11 cellular contexts compared by ENCODE assay signal in genomic region chr3:185796431-185797107, GRCh38. TPM values are rescaled to one million over a fixed set of nuclear protein-coding genes. Genes with fewer than 3 reads are reported as not detected.
A peak's percentile ranks its signal among the peaks of the same experiment; 100 is the strongest.
DNase-seq lines count a peak whose midpoint lies in the region; ATAC-seq, FAIRE-seq and TF ChIP-seq lines count a peak whose summit lies in the region.
"Had no signal": no experiment of that assay in that cellular context is flagged by ENCODE, and none has a peak within 500 bp of the region (broad histone marks: within the 10 kb centered on the region; RNA-seq: fewer than 3 reads in every experiment).

No MANE protein-coding gene starts in this region.

- POLR2A ChIA-PET in K562 (lab: Yijun Ruan, JAX) = no interaction called here

- no peak for TF ChIP-seq EP300 in K562 (IDR thresholded peaks at IDR 0.05; ENCODE audit: low read length)

- H3K4me1 ChIP-seq in K562 (replicated peaks in 1 of 2; ENCODE audit: control insufficient read depth in 2 of 2, insufficient read depth in 2 of 2, low read length in 2 of 2) (peaks cover 21 to 26% of the 10 kb centered on the region in 2 experiments), right lobe of liver (peaks cover 0 to 5% (median 0%) of the 10 kb centered on the region in 4 donors), spleen (peaks cover 0 to 5% (median 0%) of the 10 kb centered on the region in 6 donors)

- no peaks in the 10 kb centered on the region for H3K36me3 ChIP-seq in K562 (ENCODE audit: control insufficient read depth, insufficient read depth, low read length)
- no peaks in the 10 kb centered on the region for H3K36me3 ChIP-seq in right lobe of liver
- H3K36me3 ChIP-seq in spleen = no peaks in the 10 kb centered on the region

- H4K20me1 ChIP-seq in K562 (replicated peaks; ENCODE audit: control insufficient read depth, insufficient read depth, low read length) = peaks cover 16% of the 10 kb centered on the region; the same call in 1 of the 2 replicates

- no peak overlapping the region; a peak in 1 of 4 replicates for H3K9ac ChIP-seq in K562 (ENCODE audit: insufficient read depth in 1 of 2, low read depth in 2 of 2, low read length in 2 of 2)

- H3K27ac ChIP-seq in K562 (ENCODE audit: extremely low read depth, low read depth, low read length) (peak overlapping the region; percentile 65; the same call in 2 of the 3 replicates), right lobe of liver (no peak overlapping the region), spleen (no peak overlapping the region)

- H3K9me3 ChIP-seq in K562 (replicated peaks; ENCODE audit: control insufficient read depth, insufficient read depth, low read depth, low read length) = no peaks in the 10 kb centered on the region
- no peaks in the 10 kb centered on the region for H3K9me3 ChIP-seq in right lobe of liver
- H3K9me3 ChIP-seq in spleen = no peaks in the 10 kb centered on the region

- TF ChIP-seq RAD21 in K562 (CRISPR knock-in tag; conservative IDR thresholded peaks at IDR 0.05 in 1 of 2, IDR thresholded peaks at IDR 0.05 in 1 of 2) = no peak

- peak overlapping the region; percentile 45 for H3K4me2 ChIP-seq in K562 (ENCODE audit: insufficient read depth, low read length)

- H3K27me3 ChIP-seq in K562 (ENCODE audit: control insufficient read depth in 2 of 2, insufficient read depth in 2 of 2, low read length in 2 of 2) (no peaks in the 10 kb centered on the region), right lobe of liver (peaks cover 0 to 6% of the 10 kb centered on the region in 2 donors), spleen (replicated peaks in 1 of 7) (no peaks in the 10 kb centered on the region)

- FAIRE-seq in K562 (lab: Jason Lieb, UNC) = peak; percentile 60

- TF ChIP-seq CTCF in K562 (IDR thresholded peaks at IDR 0.05 in 2 of 3, conservative IDR thresholded peaks at IDR 0.05 in 1 of 3; ENCODE audit: insufficient read depth in 2 of 3, low read depth in 1 of 3, low read length in 3 of 3) = no peak
- TF ChIP-seq CTCF in right lobe of liver (IDR thresholded peaks at IDR 0.05) = no peak
- TF ChIP-seq CTCF in spleen (IDR thresholded peaks at IDR 0.05 in 8 of 11, conservative IDR thresholded peaks at IDR 0.05 in 3 of 11) = no peak

- no peak for TF ChIP-seq POLR2A in K562 (conservative IDR thresholded peaks at IDR 0.05)
- TF ChIP-seq POLR2A in right lobe of liver (IDR thresholded peaks at IDR 0.05) = no peak
- TF ChIP-seq POLR2A in spleen (IDR thresholded peaks at IDR 0.05) = no peak

- H3K4me3 ChIP-seq in K562 (no peak overlapping the region), right lobe of liver (no peak overlapping the region), spleen (no peak overlapping the region)

- peaks cover 82% of the 10 kb centered on the region for H3K79me2 ChIP-seq in K562 (ENCODE audit: control insufficient read depth, insufficient read depth, low read length)

- CTCF ChIA-PET in K562 (lab: Yijun Ruan, JAX; ENCODE audit: low intra/inter-chr PET ratio) = no interaction called here

- intact Hi-C loops in K562 (cut with micrococcal nuclease) (no loop called here), right lobe of liver (cut with DNase I) (no loop called here), spleen (cut with DNase I; ENCODE audit: low total_unique reads) (no loop called here)

- ATAC-seq in K562 (peak; percentile 75), right lobe of liver (peak; percentile 91 to 100 (median 97)), HG03521 (IDR thresholded peaks at IDR 0.05; ENCODE audit: unreplicated experiment) (no peak), GM19463 (IDR thresholded peaks at IDR 0.05; ENCODE audit: unreplicated experiment) (no peak)
- ATAC-seq: naive thymus-derived CD4-positive, alpha-beta T cell had no signal

- 36% methylated on average over 6 of the region's 7 CpGs for WGBS in K562 (ENCODE audit: insufficient coverage, low coverage, missing lambda C conversion rate)
- WGBS in right lobe of liver (ENCODE audit: insufficient coverage, low coverage, low lambda C conversion rate, missing lambda C conversion rate) = 43% methylated on average over 7 of the region's 7 CpGs
- 77 to 87% (median 77%) methylated on average over 6 to 7 of the region's 7 CpGs for WGBS in spleen, 5 donors

- no peaks in the 10 kb centered on the region for H3K9me1 ChIP-seq in K562 (ENCODE audit: control insufficient read depth, insufficient read depth, low read length)

- no TSS peak for BruUV-seq in K562 (replicated peaks; lab: Mats Ljungman, UMichigan)

- in situ Hi-C loops in K562 (cut with MboI) = no loop called here

- no peak overlapping the region for H2AFZ ChIP-seq in K562 (ENCODE audit: low read depth, low read length)

- DNase-seq in COLO668 (lab: John Stamatoyannopoulos, UW; ENCODE audit: unreplicated experiment) = peak; percentile 30
- DNase-seq in HT-29 (ENCODE audit: low spot score) = peak; percentile 93
- peak in 2 of 4 experiments; percentile 26 to 30 for DNase-seq in K562 (ENCODE audit: extremely low read depth in 1 of 4, low spot score in 3 of 4)
- no peak for DNase-seq in right lobe of liver
- no peak for DNase-seq in spleen
- DNase-seq in NCI-H446 treated with DMSO at 0.1 percent for 48 hours (lab: John Stamatoyannopoulos, UW) = no peak
- DNase-seq: activated CD4-positive, alpha-beta T cell treated with anti-CD3 and anti-CD28 coated beads, Interleukin-2, amount 10 ng/mL, durations not matched to agents 24 days and 14 days; naive thymus-derived CD4-positive, alpha-beta T cell; NCI-H1436 treated with DMSO at 0.1 percent for 48 hours had no signal

TF ChIP-seq in K562, 482 proteins besides CTCF, POLR2A, EP300 and RAD21 (continues in another document):
- TF ChIP-seq ZC3H11A (IDR thresholded peaks at IDR 0.05; ENCODE audit: low read depth, low read length) = no peak
- peak; percentile 40; the same call in 1 of the 2 replicates for TF ChIP-seq FOXA1 (IDR thresholded peaks at IDR 0.05; ENCODE audit: borderline replicate concordance)
- no peak for TF ChIP-seq NR0B1 (IDR thresholded peaks at IDR 0.05; ENCODE audit: partially characterized antibody)
- no peak for TF ChIP-seq KAT8 (IDR thresholded peaks at IDR 0.05; ENCODE audit: low read depth)
- no peak for TF ChIP-seq FIP1L1 (IDR thresholded peaks at IDR 0.05; ENCODE audit: low read depth, low read length, poor library complexity, severe bottlenecking)
- TF ChIP-seq HMGN3 (IDR thresholded peaks at IDR 0.05; ENCODE audit: borderline replicate concordance, extremely low read depth, insufficient read length, low read depth, low read length) = no peak
- peak; percentile 85 for TF ChIP-seq SMARCA4 (IDR thresholded peaks at IDR 0.05)
- no peak for TF ChIP-seq ZNF263 (CRISPR knock-in tag; IDR thresholded peaks at IDR 0.05; ENCODE audit: borderline replicate concordance)
- no peak for TF ChIP-seq PKNOX1 (IDR thresholded peaks at IDR 0.05)
- TF ChIP-seq NCOA4 (IDR thresholded peaks at IDR 0.05; ENCODE audit: partially characterized antibody) = no peak

RNA-seq across cellular contexts. Expression of gene IGF2BP2, which starts 28.3 kb away (rescaled TPM):
- 28.7 and 29.8 TPM in 2 replicates for total RNA-seq in HT-29 (2014; rRNA removed; shearing (Covaris generic))
- 69.6 and 146 TPM in 2 replicates for total RNA-seq in K562 (2011; cell fraction: chromatin; rRNA removed; ENCODE audit: low replicate concordance)
- 23.8 and 33.3 TPM in 2 replicates for total RNA-seq in K562 (2011; cell fraction: nucleolus; rRNA removed)
- total RNA-seq in K562 (2011; cell fraction: nucleoplasm; rRNA removed) = 45.3 and 46.5 TPM in 2 replicates
- total RNA-seq in K562 (2014; rRNA removed) (39.4 and 39.8 TPM in 2 replicates), K562 (2014; rRNA removed; fragmentation: Illumina TruSeq; extraction: Trizol) (31.9 and 35.7 TPM in 2 replicates), K562 (2015; rRNA removed; fragmentation: Illumina TruSeq; extraction: Trizol) (30.5 and 32.3 TPM in 2 replicates), K562 (2021) (57.3 and 59.6 TPM in 2 replicates), right lobe of liver (1 to 10 TPM in 5 of 6 experiments, under 1 TPM in 1; 0.99 to 3.0 (median 1.8) TPM), spleen (10 to 100 TPM; 10.0 to 21.1 (median 13.8) TPM)
- polyA plus RNA-seq in K562 (2011; rRNA removed) (3.4 and 5.2 TPM in 2 replicates), K562 (2014; fragmentation: Illumina TruSeq; extraction: Trizol) (50.0 and 58.5 TPM in 2 replicates), K562 (2014; fragmentation: Nextera tagmentation; extraction: Ambion mirVana) (1 to 10 TPM; 3.2 to 3.5 TPM), K562 (2014; rRNA removed) (21.1 and 27.7 TPM in 2 replicates), spleen (1 to 10 TPM; 1.1 to 4.3 (median 2.1) TPM)
- 0.95 and 2.9 TPM in 2 replicates for polyA plus RNA-seq in K562 (2011; cell fraction: cytosol; rRNA removed)
- polyA plus RNA-seq in K562 (2011; cell fraction: nucleus; rRNA removed) = 11.1 and 17.4 TPM in 2 replicates
- 32.3 and 35.2 TPM in 2 replicates for polyA plus RNA-seq in K562 (2012)
- polyA minus RNA-seq in K562 (2011; rRNA and poly(A)+ RNA removed) = 13.0 and 18.7 TPM in 2 replicates
- polyA minus RNA-seq in K562 (2011; cell fraction: cytosol; rRNA and poly(A)+ RNA removed) = 9.4 and 13.0 TPM in 2 replicates
- 17.1 and 20.3 TPM in 2 replicates for polyA minus RNA-seq in K562 (2011; cell fraction: nucleus; rRNA and poly(A)+ RNA removed)
- polyA plus RNA-seq: naive thymus-derived CD4-positive, alpha-beta T cell had no signal

Comparison
In these comparisons a context has a peak if more than half of its experiments do, and no peak if none do; other contexts are left out.
1. DNase-seq: peak in COLO668 (single experiment) and HT-29 (single experiment); none in right lobe of liver (0 of 3), spleen (single experiment) and NCI-H446 treated with DMSO at 0.1 percent for 48 hours (single experiment).
2. ATAC-seq: peak in K562 (single experiment) and right lobe of liver (4 of 4); none in HG03521 (single experiment) and GM19463 (single experiment).